Comparison of ENCODE assay signal across 13 cellular contexts in genomic region chrX:1380672-1381233, GRCh38. TPM values are rescaled to one million over a fixed set of nuclear protein-coding genes. Genes with fewer than 3 reads are reported as not detected.
DNase-seq lines count a peak whose midpoint lies in the region; ATAC-seq and TF ChIP-seq lines count a peak whose summit lies in the region.
"Had no signal": no experiment of that assay in that cellular context is flagged by ENCODE, and none has a peak within 500 bp of the region (broad histone marks: within the 10 kb centered on the region; RNA-seq: fewer than 3 reads in every experiment).

No MANE protein-coding gene starts in this region.

- H3K9me2 ChIP-seq in HCT116 (ENCODE audit: insufficient read depth) = no peaks in the 10 kb centered on the region

- no peak overlapping the region for H3K4me3 ChIP-seq in HCT116 (replicated peaks in 1 of 2; ENCODE audit: low read depth in 1 of 2, low read length in 2 of 2)
- H3K4me3 ChIP-seq: upper lobe of left lung had no signal

- CTCF ChIA-PET in activated CD4-positive, alpha-beta T cell treated with anti-CD3 and anti-CD28 coated beads, Interleukin-2, amount 10 ng/mL, durations not matched to agents 7 days and 5 days (lab: Charles Lee) = no interaction called here
- CTCF ChIA-PET in HCT116 (lab: Charles Lee) = no interaction called here

- no peak for TF ChIP-seq RAD21 in HCT116 (IDR thresholded peaks at IDR 0.05; ENCODE audit: low read depth)

- no peaks in the 10 kb centered on the region for H3K4me1 Mint-ChIP-seq in activated CD4-positive, alpha-beta T cell treated with anti-CD3 and anti-CD28 coated beads, Interleukin-2, amount 10 ng/mL, durations not matched to agents 7 days and 5 days
- peaks cover 11% of the 10 kb centered on the region for H3K4me1 Mint-ChIP-seq in chondrocyte (ENCODE audit: low read depth)

- peaks cover 3 to 40% of the 10 kb centered on the region in 2 experiments; a peak in 3 of 4 replicates for H3K4me1 ChIP-seq in HCT116 (ENCODE audit: control insufficient read depth in 1 of 2, insufficient read depth in 2 of 2, low read length in 2 of 2)
- H3K4me1 ChIP-seq: parathyroid adenoma, upper lobe of left lung had no signal

- no peak overlapping the region for H3K9ac ChIP-seq in HCT116 (ENCODE audit: low read length)
- H3K9ac ChIP-seq: parathyroid adenoma had no signal

- H3K36me3 Mint-ChIP-seq in activated CD4-positive, alpha-beta T cell treated with anti-CD3 and anti-CD28 coated beads, Interleukin-2, amount 10 ng/mL, durations not matched to agents 7 days and 5 days (ENCODE audit: low read depth) = peaks cover 27% of the 10 kb centered on the region
- H3K36me3 Mint-ChIP-seq in chondrocyte (ENCODE audit: low read depth) = peaks cover 8% of the 10 kb centered on the region

- ATAC-seq in HCT116 (0 out of 2 replicates have a peak, but pooled peaks have one; percentile 0), sciatic nerve (no peak), HG02938 (IDR thresholded peaks at IDR 0.05; ENCODE audit: unreplicated experiment) (no peak)

- H3K4me2 ChIP-seq in HCT116 (ENCODE audit: low read length) = no peak overlapping the region

- RAD21 ChIA-PET in HCT116 (lab: Charles Lee; ENCODE audit: low non-redundant PET in 1 of 2, low total read pairs in 2 of 2, uncharacterized antibody in 2 of 2, unreplicated experiment in 2 of 2) = no interaction called here

- peak overlapping the region; percentile 19 for H3K27ac Mint-ChIP-seq in activated CD4-positive, alpha-beta T cell treated with anti-CD3 and anti-CD28 coated beads, Interleukin-2, amount 10 ng/mL, durations not matched to agents 7 days and 5 days
- H3K27ac Mint-ChIP-seq in chondrocyte (ENCODE audit: unreplicated experiment) = no peak overlapping the region

- H3K27me3 Mint-ChIP-seq in activated CD4-positive, alpha-beta T cell treated with anti-CD3 and anti-CD28 coated beads, Interleukin-2, amount 10 ng/mL, durations not matched to agents 7 days and 5 days = no peaks in the 10 kb centered on the region
- H3K27me3 Mint-ChIP-seq in chondrocyte (ENCODE audit: low read depth) = no peaks in the 10 kb centered on the region

- POLR2A ChIA-PET in activated CD4-positive, alpha-beta T cell treated with anti-CD3 and anti-CD28 coated beads, Interleukin-2, amount 10 ng/mL, durations not matched to agents 7 days and 5 days (lab: Charles Lee) = no interaction called here
- POLR2A ChIA-PET in HCT116 (lab: Charles Lee) = no interaction called here

- intact Hi-C loops in HCT116 (cut with micrococcal nuclease) (loop anchor here (5.0 kb wide), 1 partner anchor 58 kb away; no protein-coding TSS in a partner anchor), sciatic nerve (cut with DNase I) (no loop called here)

- H2AFZ ChIP-seq in HCT116 (ENCODE audit: low read depth, low read length, poor library complexity, severe bottlenecking) = no peak overlapping the region
- H2AFZ ChIP-seq: parathyroid adenoma had no signal

- BruUV-seq in HCT116 (replicated peaks; lab: Mats Ljungman, UMichigan) = no TSS peak

- H3K27ac ChIP-seq in HCT116 (ENCODE audit: low read depth, low read length) = no peak overlapping the region
- H3K27ac ChIP-seq: parathyroid adenoma, upper lobe of left lung had no signal

- peaks cover 0 to under 1% of the 10 kb centered on the region in 2 experiments; a peak in 3 of 4 replicates for H3K36me3 ChIP-seq in HCT116 (ENCODE audit: control insufficient read depth in 1 of 2, insufficient read depth in 2 of 2, low read length in 2 of 2)

- no peak for TF ChIP-seq POLR2A in HCT116 (IDR thresholded peaks at IDR 0.05; ENCODE audit: borderline replicate concordance, extremely low read depth, insufficient read depth, insufficient read length)

- no peaks in the 10 kb centered on the region for H3K9me3 ChIP-seq in HCT116 (ENCODE audit: control insufficient read depth in 1 of 2, insufficient read depth in 1 of 2, low read depth in 1 of 2, low read length in 2 of 2)
- H3K9me3 ChIP-seq: upper lobe of left lung had no signal

- TF ChIP-seq CTCF in HCT116 (IDR thresholded peaks at IDR 0.05 in 2 of 3, conservative IDR thresholded peaks at IDR 0.05 in 1 of 3; ENCODE audit: borderline replicate concordance in 1 of 3, insufficient read depth in 1 of 3, low read depth in 2 of 3, low read length in 2 of 3) = no peak
- TF ChIP-seq CTCF in chondrocyte (IDR thresholded peaks at IDR 0.05) = no peak

- H4K20me1 ChIP-seq in HCT116 (ENCODE audit: insufficient read depth) = no peaks in the 10 kb centered on the region

- H3K27me3 ChIP-seq in HCT116 (ENCODE audit: insufficient read depth, low read length) = no peaks in the 10 kb centered on the region
- H3K27me3 ChIP-seq: upper lobe of left lung had no signal

- H3K9me3 Mint-ChIP-seq in activated CD4-positive, alpha-beta T cell treated with anti-CD3 and anti-CD28 coated beads, Interleukin-2, amount 10 ng/mL, durations not matched to agents 7 days and 5 days = no peaks in the 10 kb centered on the region
- no peaks in the 10 kb centered on the region for H3K9me3 Mint-ChIP-seq in chondrocyte (ENCODE audit: low read depth)

- DNase-seq in activated CD4-positive, alpha-beta T cell treated with anti-CD3 and anti-CD28 coated beads, Interleukin-2, amount 10 ng/mL, durations not matched to agents 7 days and 5 days = no peak
- DNase-seq in activated CD4-positive, alpha-beta T cell treated with anti-CD3 and anti-CD28 coated beads for 4 hours = no peak
- DNase-seq in HCT116 (ENCODE audit: low read depth, low spot score) = no peak
- peak; percentile 58 for DNase-seq in chondrocyte (ENCODE audit: low spot score)
- DNase-seq in sciatic nerve (ENCODE audit: low spot score) = peak; percentile 42
- no peak for DNase-seq in GM03348 (ENCODE audit: low spot score)
- DNase-seq in globus pallidus (ENCODE audit: low spot score) = no peak
- DNase-seq: activated gamma-delta T cell treated with Interleukin-2 at 50 U/mL for 16 hours, T-helper 9 cell, upper lobe of left lung had no signal

- no peaks in the 10 kb centered on the region for H3K79me2 ChIP-seq in HCT116 (ENCODE audit: insufficient read depth, low read length)
- H3K79me2 ChIP-seq: parathyroid adenoma had no signal

- H3K4me3 Mint-ChIP-seq in activated CD4-positive, alpha-beta T cell treated with anti-CD3 and anti-CD28 coated beads, Interleukin-2, amount 10 ng/mL, durations not matched to agents 7 days and 5 days = no peak overlapping the region
- no peak overlapping the region for H3K4me3 Mint-ChIP-seq in chondrocyte (ENCODE audit: unreplicated experiment)

TF ChIP-seq in HCT116, 20 proteins besides CTCF, POLR2A, EP300 and RAD21:
- TF ChIP-seq JUND (IDR thresholded peaks at IDR 0.05) (no peak), ELF1 (IDR thresholded peaks at IDR 0.05; ENCODE audit: borderline replicate concordance, low read depth) (no peak), FOSL1 (IDR thresholded peaks at IDR 0.05; ENCODE audit: low read depth) (no peak), CEBPB (IDR thresholded peaks at IDR 0.05; ENCODE audit: low read depth) (no peak), SRF (IDR thresholded peaks at IDR 0.05; ENCODE audit: low read depth) (no peak), CBX3 (IDR thresholded peaks at IDR 0.05; ENCODE audit: low read depth) (no peak), ZNF274 (IDR thresholded peaks at IDR 0.05; ENCODE audit: low read depth, low read length) (no peak), TCF7L2 (IDR thresholded peaks at IDR 0.05; ENCODE audit: borderline replicate concordance, extremely low read depth, insufficient read depth, insufficient read length) (no peak), EZH2 (IDR thresholded peaks at IDR 0.05) (no peak), EGR1 (IDR thresholded peaks at IDR 0.05; ENCODE audit: low read depth) (no peak)
- TF ChIP-seq, protein P1, sequence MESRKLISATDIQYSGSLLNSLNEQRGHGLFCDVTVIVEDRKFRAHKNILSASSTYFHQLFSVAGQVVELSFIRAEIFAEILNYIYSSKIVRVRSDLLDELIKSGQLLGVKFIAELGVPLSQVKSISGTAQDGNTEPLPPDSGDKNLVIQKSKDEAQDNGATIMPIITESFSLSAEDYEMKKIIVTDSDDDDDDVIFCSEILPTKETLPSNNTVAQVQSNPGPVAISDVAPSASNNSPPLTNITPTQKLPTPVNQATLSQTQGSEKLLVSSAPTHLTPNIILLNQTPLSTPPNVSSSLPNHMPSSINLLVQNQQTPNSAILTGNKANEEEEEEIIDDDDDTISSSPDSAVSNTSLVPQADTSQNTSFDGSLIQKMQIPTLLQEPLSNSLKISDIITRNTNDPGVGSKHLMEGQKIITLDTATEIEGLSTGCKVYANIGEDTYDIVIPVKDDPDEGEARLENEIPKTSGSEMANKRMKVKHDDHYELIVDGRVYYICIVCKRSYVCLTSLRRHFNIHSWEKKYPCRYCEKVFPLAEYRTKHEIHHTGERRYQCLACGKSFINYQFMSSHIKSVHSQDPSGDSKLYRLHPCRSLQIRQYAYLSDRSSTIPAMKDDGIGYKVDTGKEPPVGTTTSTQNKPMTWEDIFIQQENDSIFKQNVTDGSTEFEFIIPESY (IDR thresholded peaks at IDR 0.05; ENCODE audit: extremely low read depth, insufficient replicate concordance, low read length) = no peak
- TF ChIP-seq, protein P2, sequence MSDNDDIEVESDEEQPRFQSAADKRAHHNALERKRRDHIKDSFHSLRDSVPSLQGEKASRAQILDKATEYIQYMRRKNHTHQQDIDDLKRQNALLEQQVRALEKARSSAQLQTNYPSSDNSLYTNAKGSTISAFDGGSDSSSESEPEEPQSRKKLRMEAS (IDR thresholded peaks at IDR 0.05) = no peak
- TF ChIP-seq, protein P3, sequence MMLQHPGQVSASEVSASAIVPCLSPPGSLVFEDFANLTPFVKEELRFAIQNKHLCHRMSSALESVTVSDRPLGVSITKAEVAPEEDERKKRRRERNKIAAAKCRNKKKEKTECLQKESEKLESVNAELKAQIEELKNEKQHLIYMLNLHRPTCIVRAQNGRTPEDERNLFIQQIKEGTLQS (IDR thresholded peaks at IDR 0.05) = no peak

RNA-seq across cellular contexts. Expression of gene SLC25A6, which starts 11.2 kb away (rescaled TPM):
- 100 to 1,000 TPM; 259 to 261 TPM for total RNA-seq in activated CD4-positive, alpha-beta T cell treated with anti-CD3 and anti-CD28 coated beads, Interleukin-2, amount 10 ng/mL, durations not matched to agents 7 days and 5 days
- total RNA-seq in HCT116 (2021; ENCODE audit: unreplicated experiment) (398 TPM), chondrocyte (270 to 332 TPM (median 327 TPM) in 3 replicates), sciatic nerve (167 TPM)
- polyA plus RNA-seq in HCT116 (2012) = 534 and 685 TPM in 2 replicates

RNA-seq across cellular contexts. Expression of gene IL3RA, which starts 44.2 kb away (rescaled TPM):
- total RNA-seq in activated CD4-positive, alpha-beta T cell treated with anti-CD3 and anti-CD28 coated beads, Interleukin-2, amount 10 ng/mL, durations not matched to agents 7 days and 5 days = 1 to 10 TPM; 6.4 to 7.1 TPM
- total RNA-seq in HCT116 (2021; ENCODE audit: unreplicated experiment) (not detected), chondrocyte (0.23 to 0.47 TPM in 2 of 3 replicates, not detected in the other), sciatic nerve (17.5 TPM)
- 0.05 and 0.17 TPM in 2 replicates for polyA plus RNA-seq in HCT116 (2012)
- polyA plus RNA-seq: AG04450 had no signal

Comparison
In these comparisons a context has a peak if more than half of its experiments do, and no peak if none do; other contexts are left out.
1. DNase-seq: peak in chondrocyte (single experiment) and sciatic nerve (single experiment); none in activated CD4-positive, alpha-beta T cell treated with anti-CD3 and anti-CD28 coated beads, Interleukin-2, amount 10 ng/mL, durations not matched to agents 7 days and 5 days (single experiment), activated CD4-positive, alpha-beta T cell treated with anti-CD3 and anti-CD28 coated beads for 4 hours (0 of 2), HCT116 (single experiment), GM03348 (single experiment) and globus pallidus (single experiment).